In the genomic region with DNA sequence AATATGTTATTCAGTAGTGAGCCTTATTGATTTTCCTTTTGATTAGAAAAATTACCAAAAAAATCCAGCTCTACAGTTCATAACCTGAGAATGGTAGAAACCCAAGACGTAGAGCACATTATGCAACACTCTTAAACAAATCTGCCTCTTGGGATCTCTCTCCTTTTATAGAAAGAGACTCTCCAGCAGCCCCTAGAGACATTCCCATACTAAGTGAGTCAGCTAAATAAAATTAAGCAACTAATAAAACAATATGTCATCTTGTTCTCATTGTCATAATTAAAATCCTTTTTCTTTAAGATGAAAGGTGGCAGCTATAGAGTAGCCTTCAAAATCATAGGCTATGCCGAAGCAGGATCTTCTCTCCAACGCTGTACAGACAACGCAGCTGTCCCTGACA, we compare ENCODE assay signal across 29 cellular contexts.
"Had no signal": no experiment of that assay in that cellular context is flagged by ENCODE, and none has a peak within 500 bp of the region (broad histone marks: within the 10 kb centered on the region; RNA-seq: fewer than 3 reads in every experiment).

No MANE protein-coding gene starts in this region.

- H3K4me2 ChIP-seq: neural progenitor cell had no signal

- H3K79me2 ChIP-seq: parathyroid adenoma had no signal

- H3K9me3 ChIP-seq: suprapubic skin had no signal

- H3K4me3 ChIP-seq: gastroesophageal sphincter, lung, neural progenitor cell, psoas muscle, sigmoid colon, suprapubic skin, tibial nerve had no signal

- H2AFZ ChIP-seq: neural progenitor cell, parathyroid adenoma had no signal

- H3K36me3 ChIP-seq: brain microvascular endothelial cell, gastroesophageal sphincter, neural progenitor cell, sigmoid colon, suprapubic skin, tibial nerve had no signal

- ATAC-seq: esophagus mucosa, gastroesophageal sphincter, left colon, natural killer cell had no signal

- DNase-seq: activated CD4-positive, alpha-beta memory T cell treated with anti-CD3 and anti-CD28 coated beads for 36 hours; activated CD4-positive, alpha-beta T cell treated with anti-CD3 and anti-CD28 coated beads, Interleukin-2, amount 10 ng/mL, durations not matched to agents 24 days and 14 days; activated CD4-positive, CD25-positive, alpha-beta regulatory T cell treated with anti-CD3 and anti-CD28 coated beads, Interleukin-2, amount 50 U/mL, for 72 hours; activated CD8-positive, alpha-beta memory T cell treated with anti-CD3 and anti-CD28 coated beads, Interleukin-2, amount 50 U/mL, for 4 hours; activated gamma-delta T cell; activated naive CD4-positive, alpha-beta T cell treated with anti-CD3 and anti-CD28 coated beads, Interleukin-2, amount 10 ng/mL, durations not matched to agents 7 days and 5 days; activated naive CD8-positive, alpha-beta T cell treated with anti-CD3 and anti-CD28 coated beads, Interleukin-2, amount 10 ng/mL, durations not matched to agents 7 days and 5 days; activated T-cell treated with anti-CD3 and anti-CD28 coated beads, Interleukin-2, amount 50 U/mL, for 1 hour; brain microvascular endothelial cell; central memory CD4-positive, alpha-beta T cell; endodermal cell; head of caudate nucleus; hippocampal formation; kidney; left colon; mesendoderm; natural killer cell; occipital lobe; psoas muscle; sigmoid colon; stimulated activated naive CD4-positive, alpha-beta T cell; T-helper 2 cell had no signal

- H3K4me1 ChIP-seq: gastroesophageal sphincter, neural progenitor cell, parathyroid adenoma, psoas muscle, suprapubic skin, tibial nerve had no signal

- H3K27me3 ChIP-seq: brain microvascular endothelial cell, gastroesophageal sphincter, neural progenitor cell, suprapubic skin, tibial nerve had no signal

- H3K27ac ChIP-seq: brain microvascular endothelial cell, gastroesophageal sphincter, neural progenitor cell, parathyroid adenoma, psoas muscle, sigmoid colon, suprapubic skin, tibial nerve had no signal

- H3K9ac ChIP-seq: neural progenitor cell, parathyroid adenoma had no signal
